In genomic region chr16:234468-235305, GRCh38 we compare ENCODE assay signal across 8 cellular contexts. TPM values are rescaled to one million over a fixed set of nuclear protein-coding genes. Genes with fewer than 3 reads are reported as not detected.
A peak's percentile ranks its signal among the peaks of the same experiment; 100 is the strongest.
DNase-seq lines count a peak whose midpoint lies in the region; ATAC-seq, FAIRE-seq and TF ChIP-seq lines count a peak whose summit lies in the region.

FAM234A (plus strand) TSS chr16:234821; CDS start chr16:254414, 19,593 bp downstream.

- H3K9ac ChIP-seq in trophoblast cell (ENCODE audit: low read length), result peak within 1 kb of the TSS; percentile 76

- H3K4me1 ChIP-seq in cardiac muscle cell (ENCODE audit: low read depth) (peaks cover 3% of the 10 kb centered on the region), trophoblast cell (ENCODE audit: control insufficient read depth in 1 of 2, insufficient read depth in 2 of 2, low read length in 2 of 2) (no peaks in the 10 kb centered on the region), tibial nerve (peaks cover 0 to 23% (median 8%) of the 10 kb centered on the region in 4 donors)

- peak within 1 kb of the TSS; percentile 82 for H4K12ac ChIP-seq in trophoblast cell (ENCODE audit: low read depth, low read length)

- H2BK120ac ChIP-seq in trophoblast cell (ENCODE audit: insufficient read depth, low read length, poor library complexity), result peak within 1 kb of the TSS; percentile 47

- TF ChIP-seq EP300 in tibial nerve (IDR thresholded peaks at IDR 0.05), result peak; percentile 79 to 88

- peak; percentile 89 for DNase-seq in GM12891 (ENCODE audit: insufficient read length, low spot score)
- peak; percentile 45 for DNase-seq in NCI-H1417 treated with DMSO at 0.1 percent for 48 hours (lab: John Stamatoyannopoulos, UW)
- DNase-seq in SW 1271 (lab: John Stamatoyannopoulos, UW), result peak; percentile 58 to 75
- DNase-seq in activated naive CD8-positive, alpha-beta T cell treated with anti-CD3 and anti-CD28 coated beads, Interleukin-2, amount 50 U/mL, for 16 hours (ENCODE audit: low read depth, low spot score), result peak; percentile 86
- DNase-seq in cardiac muscle cell (ENCODE audit: low read depth in 1 of 2, low spot score in 1 of 2), result peak; percentile 93 to 98
- peak; percentile 97 to 99 for DNase-seq in trophoblast cell
- DNase-seq in tibial nerve (ENCODE audit: low spot score in 2 of 2), result peak; percentile 92 to 93

- peak; percentile 98 for FAIRE-seq in GM12891 (lab: Jason Lieb, UNC)

- H3K79me2 ChIP-seq in trophoblast cell (ENCODE audit: control insufficient read depth, insufficient read depth, low read length, poor library complexity), result peaks cover 5% of the 10 kb centered on the region

- TF ChIP-seq CTCF in cardiac muscle cell (IDR thresholded peaks at IDR 0.05; ENCODE audit: low read depth, low read length) (peak; percentile 35), tibial nerve (IDR thresholded peaks at IDR 0.05) (peak; percentile 30 to 72 (median 42))

- H3K9me3 ChIP-seq in cardiac muscle cell (ENCODE audit: low read depth) (no peaks in the 10 kb centered on the region), trophoblast cell (ENCODE audit: insufficient read depth, low read depth, low read length) (no peaks in the 10 kb centered on the region), tibial nerve (no peaks in the 10 kb centered on the region)

- H3K4me3 ChIP-seq in cardiac muscle cell, result peak within 1 kb of the TSS; percentile 85
- peak within 1 kb of the TSS; percentile 83 for H3K4me3 ChIP-seq in trophoblast cell (ENCODE audit: low read depth, low read length)
- H3K4me3 ChIP-seq in tibial nerve, result peak within 1 kb of the TSS; percentile 56 to 99 (median 92)

- peak within 1 kb of the TSS; percentile 91 for H3K4me2 ChIP-seq in trophoblast cell (ENCODE audit: low read length)

- peak within 1 kb of the TSS; percentile 63 for H4K91ac ChIP-seq in trophoblast cell (ENCODE audit: low read depth, low read length)

- H2BK5ac ChIP-seq in trophoblast cell (ENCODE audit: low read depth, low read length, poor library complexity), result peak within 1 kb of the TSS; percentile 83

- H3K27me3 ChIP-seq in cardiac muscle cell, result no peaks in the 10 kb centered on the region
- no peaks in the 10 kb centered on the region for H3K27me3 ChIP-seq in trophoblast cell (ENCODE audit: insufficient read depth, low read length)
- no peaks in the 10 kb centered on the region for H3K27me3 ChIP-seq in tibial nerve

- peak within 1 kb of the TSS; percentile 69 for H3K14ac ChIP-seq in trophoblast cell (ENCODE audit: low read length)

- H3K27ac ChIP-seq in cardiac muscle cell (peak within 1 kb of the TSS; percentile 97), trophoblast cell (ENCODE audit: low read depth, low read length) (peak within 1 kb of the TSS; percentile 89), tibial nerve (peak within 1 kb of the TSS; percentile 76 to 100 (median 99))

- H3K79me1 ChIP-seq in trophoblast cell (ENCODE audit: low read length), result peaks cover 12% of the 10 kb centered on the region

- H2BK12ac ChIP-seq in trophoblast cell (ENCODE audit: low read length), result peak within 1 kb of the TSS; percentile 32

- H3K4ac ChIP-seq in trophoblast cell (ENCODE audit: low read depth, low read length), result peak within 1 kb of the TSS; percentile 44

- H3K23ac ChIP-seq in trophoblast cell (ENCODE audit: low read length), result no peak within 1 kb of the TSS

- peak within 1 kb of the TSS; percentile 72 for H2AFZ ChIP-seq in trophoblast cell (ENCODE audit: insufficient read depth, low read length, poor library complexity)

- H2AK5ac ChIP-seq in trophoblast cell (ENCODE audit: low read length), result peak within 1 kb of the TSS; percentile 41

- H4K8ac ChIP-seq in trophoblast cell (ENCODE audit: low read depth, low read length), result peak within 1 kb of the TSS; percentile 72

- peak; percentile 90 for ATAC-seq in HG02798 (IDR thresholded peaks at IDR 0.05; ENCODE audit: poor library complexity, unreplicated experiment)

- H3K36me3 ChIP-seq in cardiac muscle cell (no peaks in the 10 kb centered on the region), trophoblast cell (ENCODE audit: control insufficient read depth in 1 of 2, insufficient read depth in 2 of 2, low read length in 2 of 2) (no peaks in the 10 kb centered on the region), tibial nerve (no peaks in the 10 kb centered on the region)

- TF ChIP-seq POLR2A in GM12891 (IDR thresholded peaks at IDR 0.05; ENCODE audit: low read depth, low read length), result peak; percentile 90
- TF ChIP-seq POLR2A in tibial nerve (IDR thresholded peaks at IDR 0.05), result peak; percentile 96 to 99

- peak within 1 kb of the TSS; percentile 50 for H3K18ac ChIP-seq in trophoblast cell (ENCODE audit: low read length)

- no CpG with 5 or more reads among the region's 85 CpGs for WGBS in trophoblast cell (ENCODE audit: extremely low coverage, insufficient coverage, insufficient read length)
- 0% methylated on average over 58 to 62 of the region's 85 CpGs for WGBS in tibial nerve, 2 donors

TF ChIP-seq in GM12891, 5 proteins besides CTCF, POLR2A, EP300 and RAD21:
- TF ChIP-seq SPI1 (IDR thresholded peaks at IDR 0.05; ENCODE audit: low read depth, low read length), result peak; percentile 25; the same call in 1 of the 2 replicates
- TF ChIP-seq POLR2AphosphoS5 (IDR thresholded peaks at IDR 0.05; ENCODE audit: low read depth, low read length), result peak; percentile 89
- TF ChIP-seq TAF1 (IDR thresholded peaks at IDR 0.05; ENCODE audit: low read depth, low read length), result peak; percentile 78
- TF ChIP-seq POU2F2 (IDR thresholded peaks at IDR 0.05; ENCODE audit: low read depth, low read length), result no peak; the same call in none of the 2 replicates

RNA-seq across cellular contexts. Expression of gene FAM234A, which starts in this region (rescaled TPM):
- polyA plus RNA-seq in GM12891 (2012; ENCODE audit: low read depth, missing spikeins), result 34.1 TPM
- total RNA-seq in cardiac muscle cell (128 and 136 TPM in 2 replicates), tibial nerve (100 to 1,000 TPM in 2 of 4 donors, 10 to 100 TPM in 2; 73.5 to 192 (median 99.0) TPM)
- 160 and 164 TPM in 2 replicates for polyA plus RNA-seq in cardiac muscle cell
- polyA plus RNA-seq in trophoblast cell (2013), result 67.1 and 68.6 TPM in 2 replicates

Comparison
In these comparisons a context has a peak if more than half of its experiments do, and no peak if none do; other contexts are left out.
1. Peak in every context shown above with its lines: DNase-seq, ATAC-seq, H3K4me3 ChIP-seq and H3K27ac ChIP-seq.
2. DNase-seq: peak in every context shown above with its lines; median percentile 98 in trophoblast cell; 96 in cardiac muscle cell; 92 in tibial nerve; 89 in GM12891; 86 in activated naive CD8-positive, alpha-beta T cell treated with anti-CD3 and anti-CD28 coated beads, Interleukin-2, amount 50 U/mL, for 16 hours; 66 in SW 1271; 45 in NCI-H1417 treated with DMSO at 0.1 percent for 48 hours.